ENCODE assay signal across 34 cellular contexts in genomic region chr10:51530540-51530939, GRCh38.
"Had no signal": no experiment of that assay in that cellular context is flagged by ENCODE, and none has a peak within 500 bp of the region (broad histone marks: within the 10 kb centered on the region; RNA-seq: fewer than 3 reads in every experiment).

No MANE protein-coding gene starts in this region.

- H3K27ac ChIP-seq: body of pancreas, breast epithelium, WERI-Rb-1 had no signal

- DNase-seq: activated CD4-positive, alpha-beta T cell treated with anti-CD3 and anti-CD28 coated beads, Interleukin-2, amount 10 ng/mL, durations not matched to agents 24 days and 14 days; activated CD4-positive, alpha-beta T cell treated with anti-CD3 and anti-CD28 coated beads, Interleukin-2, amount 50 U/mL, for 4 hours; activated CD8-positive, alpha-beta T cell treated with anti-CD3 and anti-CD28 coated beads for 36 hours; activated effector memory CD4-positive, alpha-beta T cell treated with anti-CD3 and anti-CD28 coated beads, Interleukin-2, amount 50 U/mL, for 16 hours; activated naive CD4-positive, alpha-beta T cell; activated naive CD4-positive, alpha-beta T cell treated with anti-CD3 and anti-CD28 coated beads, Interleukin-2, amount 50 U/mL, for 16 hours; activated naive CD8-positive, alpha-beta T cell treated with anti-CD3 and anti-CD28 coated beads for 36 hours; activated T-cell treated with anti-CD3 and anti-CD28 coated beads, Interleukin-2, amount 50 U/mL, for 1 hour; activated T-cell treated with anti-CD3 and anti-CD28 coated beads, Interleukin-2, amount 50 U/mL, for 72 hours; amygdala; body of pancreas; caudate nucleus; KBM-7; MM.1S; MV-4-11; NCI-H1092; NCI-H146; NCI-H187; NCI-H2029 treated with DMSO at 0.1 percent for 48 hours; NCI-H2107; NCI-H226; NCI-H446 treated with DMSO at 0.1 percent for 48 hours; NCI-H524; NCI-H69; NCI-H82; SIG-M5; T-cell; T-helper 17 cell; T-helper 9 cell; WERI-Rb-1 had no signal

- ATAC-seq: activated CD8-positive, alpha-beta T cell treated with anti-CD3 and anti-CD28 coated beads for 36 hours; activated T-cell treated with anti-CD3 and anti-CD28 coated beads, Interleukin-2, amount 50 U/mL, for 72 hours; activated T-helper 17 cell treated with anti-CD3 and anti-CD28 coated beads, Interleukin-2, amount 50 U/mL, for 72 hours; body of pancreas; Panc1; SK-N-SH treated with all-trans-retinoic acid at 6 μM for 48 hours; T-cell; T-helper 17 cell had no signal

- H3K4me3 ChIP-seq: body of pancreas, breast epithelium had no signal

- H3K36me3 ChIP-seq: breast epithelium, WERI-Rb-1 had no signal

- H3K27me3 ChIP-seq: body of pancreas, breast epithelium had no signal

- H3K9me3 ChIP-seq: body of pancreas, breast epithelium had no signal

- H3K4me1 ChIP-seq: body of pancreas, breast epithelium had no signal
